ENCODE assay signal across 8 cellular contexts in genomic region chr16:88569985-88570690, GRCh38. TPM values are rescaled to one million over a fixed set of nuclear protein-coding genes. Genes with fewer than 3 reads are reported as not detected.
DNase-seq lines count a peak whose midpoint lies in the region; ATAC-seq and TF ChIP-seq lines count a peak whose summit lies in the region.

Gene ZC3H18 (plus strand): TSS chr16:88570403. CDS start chr16:88577124, 6,721 bp downstream.

- no peaks in the 10 kb centered on the region for H3K27me3 ChIP-seq in H7 (ENCODE audit: control insufficient read depth, insufficient read depth, low read length)
- no peaks in the 10 kb centered on the region for H3K27me3 ChIP-seq in MG63

- H3K27me3 Mint-ChIP-seq in nephron (ENCODE audit: low read depth): no peaks in the 10 kb centered on the region

- H3K27ac Mint-ChIP-seq in nephron: peak within 1 kb of the TSS in 2 of 3 experiments; percentile 59 to 74

- H3K4me3 ChIP-seq in H7 (ENCODE audit: insufficient read depth, low read depth, low read length) (peak within 1 kb of the TSS; percentile 86), MG63 (peak within 1 kb of the TSS; percentile 74), fibroblast of the aortic adventitia (ENCODE audit: low read depth, low read length) (peak within 1 kb of the TSS; percentile 85)

- H3K9me3 Mint-ChIP-seq in nephron: no peaks in the 10 kb centered on the region

- peaks cover 4% of the 10 kb centered on the region; the same call in 1 of the 2 replicates for H3K36me3 ChIP-seq in H7 (replicated peaks; ENCODE audit: control insufficient read depth, insufficient read depth, low read length)
- H3K36me3 ChIP-seq in MG63: no peaks in the 10 kb centered on the region; the same call in 1 of the 2 replicates

- DNase-seq in Daoy (ENCODE audit: low read depth): peak; percentile 97
- DNase-seq in H7: peak; percentile 100
- DNase-seq in MG63: peak; percentile 90
- DNase-seq in SHP77 (lab: John Stamatoyannopoulos, UW): peak; percentile 93 to 97
- peak; percentile 97 for DNase-seq in activated effector memory CD4-positive, alpha-beta T cell treated with Interleukin-2 at 50 U/mL for 16 hours
- peak; percentile 93 for DNase-seq in fibroblast of the aortic adventitia (ENCODE audit: low read depth)
- DNase-seq in stimulated activated naive CD8-positive, alpha-beta T cell treated with anti-CD3 and anti-CD28 coated beads, Interleukin-15, Interleukin-2, amounts not matched to agents 100 U/mL and 50 U/mL, for 24 hours: peak; percentile 99

- TF ChIP-seq CTCF in fibroblast of the aortic adventitia (IDR thresholded peaks at IDR 0.05; ENCODE audit: insufficient read depth, low read length) (no peak), nephron (IDR thresholded peaks at IDR 0.05; ENCODE audit: unreplicated experiment in 3 of 3) (no peak)

- no peaks in the 10 kb centered on the region for H3K9me3 ChIP-seq in MG63

- peaks cover 14% of the 10 kb centered on the region for H3K4me1 Mint-ChIP-seq in nephron

- ATAC-seq in stimulated activated naive CD8-positive, alpha-beta T cell treated with anti-CD3 and anti-CD28 coated beads, Interleukin-15, Interleukin-2, amounts not matched to agents 100 U/mL and 50 U/mL, for 24 hours: peak; percentile 64

- H3K36me3 Mint-ChIP-seq in nephron (ENCODE audit: low read depth): peaks cover 8% of the 10 kb centered on the region

- H3K4me3 Mint-ChIP-seq in nephron: peak within 1 kb of the TSS; percentile 88 to 91 (median 91)

RNA-seq across cellular contexts. Expression of gene ZC3H18, which starts in this region (rescaled TPM):
- 12.6 and 28.6 TPM in 2 replicates for total RNA-seq in Daoy (2014; rRNA removed; shearing (Covaris generic))
- 19.5 and 20.0 TPM in 2 replicates for total RNA-seq in H7 (2014; rRNA removed; shearing (Covaris generic))
- total RNA-seq in MG63 (2014; rRNA removed; shearing (Covaris generic); ENCODE audit: low replicate concordance): 10.9 and 13.2 TPM in 2 replicates
- 13.3 and 23.8 TPM in 2 replicates for total RNA-seq in fibroblast of the aortic adventitia (ENCODE audit: low replicate concordance)

Comparison
In these comparisons a context has a peak if more than half of its experiments do, and no peak if none do; other contexts are left out.
1. Peak in every context shown above with its lines: DNase-seq, ATAC-seq and H3K4me3 ChIP-seq.